Comparison of ENCODE assay signal across 9 cellular contexts in the genomic region with DNA sequence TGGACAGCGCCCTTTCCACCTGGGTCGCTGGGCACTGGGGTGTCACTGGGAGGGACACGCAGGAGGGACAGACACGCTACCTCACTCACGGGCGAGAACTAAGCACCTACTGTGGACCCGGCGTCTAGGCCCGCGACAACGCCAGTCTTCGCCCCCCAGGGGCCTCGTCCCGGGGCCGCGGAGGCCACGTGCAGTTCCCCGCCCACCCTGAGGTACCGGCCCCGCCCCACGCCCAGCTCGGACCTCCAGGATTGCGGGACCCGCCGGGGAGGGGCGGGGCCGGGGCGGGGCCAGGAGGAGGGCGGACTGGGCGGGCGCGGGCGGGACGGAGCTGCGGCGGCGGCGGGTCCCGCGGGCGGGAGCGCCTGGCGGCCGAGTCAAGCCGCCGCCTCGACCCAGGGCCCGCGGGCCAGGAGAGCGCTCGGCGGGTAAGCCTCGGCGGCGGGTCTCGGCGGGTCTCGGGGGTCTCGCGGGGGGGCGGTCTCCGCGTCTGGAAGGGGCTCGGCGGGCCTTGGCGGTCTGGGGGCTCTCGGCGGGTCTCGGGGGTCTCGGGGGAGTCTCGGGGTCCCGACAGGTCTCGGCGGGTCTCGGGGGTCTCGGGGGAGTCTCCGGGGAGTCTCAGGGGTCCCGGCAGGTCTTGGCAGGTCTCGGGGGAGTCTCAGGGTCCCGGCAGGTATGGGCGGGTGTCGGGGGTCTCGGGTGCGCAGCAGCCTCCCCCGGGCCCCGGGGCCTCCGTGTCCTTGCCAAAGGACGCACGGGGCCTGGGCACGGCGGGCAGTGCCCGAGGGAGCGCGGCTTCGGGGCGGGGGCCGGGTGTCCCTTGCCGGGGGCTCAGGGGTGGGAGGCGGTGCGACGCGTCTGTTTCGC. TPM values are rescaled to one million over a fixed set of nuclear protein-coding genes. Genes with fewer than 3 reads are reported as not detected.
DNase-seq lines count a peak whose midpoint lies in the region; ATAC-seq, FAIRE-seq and TF ChIP-seq lines count a peak whose summit lies in the region.
"Had no signal": no experiment of that assay in that cellular context is flagged by ENCODE, and none has a peak within 500 bp of the region (broad histone marks: within the 10 kb centered on the region; RNA-seq: fewer than 3 reads in every experiment).

Gene SH3BP2, plus strand, starts transcription at position 375 of the 867 bp plus-strand sequence. CDS start 27,533 bp downstream, outside the sequence.

- POLR2A ChIA-PET in activated CD8-positive, alpha-beta T cell treated with anti-CD3 and anti-CD28 coated beads, Interleukin-2, amount 10 ng/mL, durations not matched to agents 7 days and 5 days (lab: Charles Lee): no interaction called here
- POLR2A ChIA-PET in endothelial cell of umbilical vein (lab: Charles Lee): no interaction called here

- peak; percentile 67 for ATAC-seq in activated CD8-positive, alpha-beta T cell treated with anti-CD3 and anti-CD28 coated beads, Interleukin-2, amount 10 ng/mL, durations not matched to agents 7 days and 5 days
- peak; percentile 53 for ATAC-seq in stimulated activated naive CD8-positive, alpha-beta T cell treated with anti-CD3 and anti-CD28 coated beads, Interleukin-15, Interleukin-2, amounts not matched to agents 100 U/mL and 50 U/mL, for 24 hours

- no peaks in the 10 kb centered on the region for H3K36me3 ChIP-seq in endothelial cell of umbilical vein (ENCODE audit: control insufficient read depth in 2 of 2, extremely low read depth in 1 of 2, insufficient read depth in 2 of 2, low read length in 2 of 2)
- H3K36me3 ChIP-seq in mesodermal cell (ENCODE audit: control insufficient read depth, insufficient read depth, low read length): no peaks in the 10 kb centered on the region

- dilution Hi-C loops in endothelial cell of umbilical vein (cut with MboI; ENCODE audit: extremely low pct_ligation_motif_present, low sequenced_read_pairs): no loop called here

- peak within 1 kb of the TSS; percentile 79 for H3K4me3 Mint-ChIP-seq in activated CD8-positive, alpha-beta T cell treated with anti-CD3 and anti-CD28 coated beads, Interleukin-2, amount 10 ng/mL, durations not matched to agents 7 days and 5 days

- peak within 1 kb of the TSS; percentile 53 for H2AFZ ChIP-seq in endothelial cell of umbilical vein (ENCODE audit: low read depth, low read length)

- H4K20me1 ChIP-seq in endothelial cell of umbilical vein (replicated peaks; ENCODE audit: control insufficient read depth, extremely low read depth, insufficient read depth, low read length): no peaks in the 10 kb centered on the region

- H3K4me1 Mint-ChIP-seq in activated CD8-positive, alpha-beta T cell treated with anti-CD3 and anti-CD28 coated beads, Interleukin-2, amount 10 ng/mL, durations not matched to agents 7 days and 5 days (ENCODE audit: low read depth): peaks cover 39% of the 10 kb centered on the region

- no peaks in the 10 kb centered on the region for H3K27me3 ChIP-seq in endothelial cell of umbilical vein (ENCODE audit: control insufficient read depth in 2 of 2, insufficient read depth in 2 of 2, low read length in 2 of 2)

- H3K4me3 ChIP-seq in endothelial cell of umbilical vein (replicated peaks in 1 of 3; ENCODE audit: insufficient read depth in 1 of 3, low read depth in 1 of 3, low read length in 3 of 3): peak within 1 kb of the TSS; percentile 26 to 60 (median 49)
- H3K4me3 ChIP-seq in mesodermal cell (ENCODE audit: extremely low read depth, insufficient read depth, low read length, poor library complexity, severe bottlenecking): peak within 1 kb of the TSS; percentile 57

- TF ChIP-seq CTCF in endothelial cell of umbilical vein (IDR thresholded peaks at IDR 0.05; ENCODE audit: extremely low read depth in 1 of 2, insufficient read depth in 1 of 2, low read depth in 1 of 2, low read length in 2 of 2): no peak

- H3K9ac ChIP-seq in endothelial cell of umbilical vein (replicated peaks; ENCODE audit: extremely low read depth, insufficient read depth, low read length): peak within 1 kb of the TSS; percentile 38

- H3K4me1 ChIP-seq in endothelial cell of umbilical vein (ENCODE audit: control insufficient read depth, extremely low read depth, insufficient read depth, low read length): peaks cover 44% of the 10 kb centered on the region
- peaks cover 21% of the 10 kb centered on the region for H3K4me1 ChIP-seq in mesodermal cell (ENCODE audit: control insufficient read depth, insufficient read depth, low read length, poor library complexity, severe bottlenecking)

- peak; percentile 53 for FAIRE-seq in endothelial cell of umbilical vein (lab: Jason Lieb, UNC)
- FAIRE-seq: A204.1 had no signal

- H3K27ac ChIP-seq in endothelial cell of umbilical vein (ENCODE audit: insufficient read depth, low read depth, low read length) (peak within 1 kb of the TSS; percentile 76), mesodermal cell (ENCODE audit: low read depth, low read length, severe bottlenecking) (no peak within 1 kb of the TSS)

- H3K9me3 ChIP-seq in endothelial cell of umbilical vein (replicated peaks; ENCODE audit: control insufficient read depth, insufficient read depth, low read length): no peaks in the 10 kb centered on the region
- H3K9me3 ChIP-seq in mesodermal cell (ENCODE audit: control insufficient read depth, low read length): no peaks in the 10 kb centered on the region

- no TSS peak for BruUV-seq in endothelial cell of umbilical vein (replicated peaks; lab: Mats Ljungman, UMichigan)

- 10 to 14% methylated on average over 46 to 73 of the region's 103 CpGs for WGBS in mesodermal cell (ENCODE audit: insufficient coverage in 2 of 2), 2 experiments

- DNase-seq in NCI-H1105 (lab: John Stamatoyannopoulos, UW) (peak; percentile 5), NCI-H1105 treated with DMSO at 0.1 percent for 48 hours (lab: John Stamatoyannopoulos, UW) (no peak), MV-4-11 (lab: John Stamatoyannopoulos, UW) (peak; percentile 55), endothelial cell of umbilical vein (ENCODE audit: low read depth, low spot score) (peak; percentile 69), NCI-H2107 (lab: John Stamatoyannopoulos, UW) (no peak)
- peak; percentile 57 for DNase-seq in activated CD8-positive, alpha-beta T cell treated with anti-CD3 and anti-CD28 coated beads, Interleukin-2, amount 10 ng/mL, durations not matched to agents 7 days and 5 days
- peak; percentile 82 for DNase-seq in stimulated activated naive CD8-positive, alpha-beta T cell treated with anti-CD3 and anti-CD28 coated beads, Interleukin-15, Interleukin-2, amounts not matched to agents 100 U/mL and 50 U/mL, for 24 hours

- no peaks in the 10 kb centered on the region for H3K9me1 ChIP-seq in endothelial cell of umbilical vein (replicated peaks; ENCODE audit: control insufficient read depth, extremely low read depth, insufficient read depth, low read length)

- CTCF ChIA-PET in activated CD8-positive, alpha-beta T cell treated with anti-CD3 and anti-CD28 coated beads, Interleukin-2, amount 10 ng/mL, durations not matched to agents 7 days and 5 days (lab: Charles Lee): no interaction called here
- CTCF ChIA-PET in endothelial cell of umbilical vein (lab: Charles Lee): interaction anchor here (2.8 kb wide), 1 partner anchor 29 kb away, joined by 14 read pairs; no protein-coding TSS in a partner anchor

- intact Hi-C loops in endothelial cell of umbilical vein (cut with micrococcal nuclease): no loop called here

- peak; percentile 23 for TF ChIP-seq POLR2A in endothelial cell of umbilical vein (IDR thresholded peaks at IDR 0.05; ENCODE audit: low read depth, low read length)

- H3K79me2 ChIP-seq in endothelial cell of umbilical vein (ENCODE audit: control insufficient read depth, insufficient read depth, low read length): peaks cover 25% of the 10 kb centered on the region

- no peaks in the 10 kb centered on the region for H3K27me3 Mint-ChIP-seq in activated CD8-positive, alpha-beta T cell treated with anti-CD3 and anti-CD28 coated beads, Interleukin-2, amount 10 ng/mL, durations not matched to agents 7 days and 5 days (ENCODE audit: low read depth)

- H3K36me3 Mint-ChIP-seq in activated CD8-positive, alpha-beta T cell treated with anti-CD3 and anti-CD28 coated beads, Interleukin-2, amount 10 ng/mL, durations not matched to agents 7 days and 5 days (ENCODE audit: low read depth): no peaks in the 10 kb centered on the region

- H3K4me2 ChIP-seq in endothelial cell of umbilical vein (ENCODE audit: insufficient read depth, low read length): peak within 1 kb of the TSS; percentile 57

- H3K9me3 Mint-ChIP-seq in activated CD8-positive, alpha-beta T cell treated with anti-CD3 and anti-CD28 coated beads, Interleukin-2, amount 10 ng/mL, durations not matched to agents 7 days and 5 days (ENCODE audit: insufficient read depth): no peaks in the 10 kb centered on the region

- H3K27ac Mint-ChIP-seq in activated CD8-positive, alpha-beta T cell treated with anti-CD3 and anti-CD28 coated beads, Interleukin-2, amount 10 ng/mL, durations not matched to agents 7 days and 5 days: peak within 1 kb of the TSS; percentile 52

TF ChIP-seq in endothelial cell of umbilical vein, 7 proteins besides CTCF, POLR2A, EP300 and RAD21:
- peak; percentile 65 for TF ChIP-seq POLR2AphosphoS5 (IDR thresholded peaks at IDR 0.05; ENCODE audit: insufficient read depth, low read depth, low read length)
- TF ChIP-seq EZH2 (IDR thresholded peaks at IDR 0.05; ENCODE audit: borderline replicate concordance, low read depth, low read length, severe bottlenecking): no peak
- TF ChIP-seq GATA2 (IDR thresholded peaks at IDR 0.05; ENCODE audit: insufficient read depth, insufficient read length, low read depth, low read length): no peak

RNA-seq across cellular contexts. Expression of gene SH3BP2, which starts in this region (rescaled TPM):
- total RNA-seq in activated CD8-positive, alpha-beta T cell treated with anti-CD3 and anti-CD28 coated beads, Interleukin-2, amount 10 ng/mL, durations not matched to agents 7 days and 5 days: 10 to 100 TPM; 88.2 to 93.0 TPM
- total RNA-seq in endothelial cell of umbilical vein: 69.2 and 73.1 TPM in 2 replicates
- 62.9 and 73.9 TPM in 2 replicates for polyA plus RNA-seq in endothelial cell of umbilical vein
- 21.9 and 32.7 TPM in 2 replicates for polyA plus RNA-seq in endothelial cell of umbilical vein (2011; cell fraction: cytosol; rRNA removed)
- 220 and 232 TPM in 2 replicates for polyA plus RNA-seq in endothelial cell of umbilical vein (2011; cell fraction: nucleus; rRNA removed)
- 24.3 and 30.0 TPM in 2 replicates for polyA plus RNA-seq in endothelial cell of umbilical vein (2012)
- 149 and 192 TPM in 2 replicates for polyA minus RNA-seq in endothelial cell of umbilical vein
- 7.4 TPM for polyA minus RNA-seq in endothelial cell of umbilical vein (2011; cell fraction: cytosol; rRNA and poly(A)+ RNA removed)
- polyA minus RNA-seq in endothelial cell of umbilical vein (2011; cell fraction: nucleus; rRNA and poly(A)+ RNA removed): 74.5 and 84.1 TPM in 2 replicates
- 26.8 TPM for polyA plus RNA-seq in mesodermal cell (2013, experiment 1 of 2)
- 19.3 TPM for polyA plus RNA-seq in mesodermal cell (2013, experiment 2 of 2)

Comparison
In these comparisons a context has a peak if more than half of its experiments do, and no peak if none do; other contexts are left out.
1. DNase-seq: peak in NCI-H1105 (single experiment), MV-4-11 (single experiment), activated CD8-positive, alpha-beta T cell treated with anti-CD3 and anti-CD28 coated beads, Interleukin-2, amount 10 ng/mL, durations not matched to agents 7 days and 5 days (single experiment), endothelial cell of umbilical vein (single experiment) and stimulated activated naive CD8-positive, alpha-beta T cell treated with anti-CD3 and anti-CD28 coated beads, Interleukin-15, Interleukin-2, amounts not matched to agents 100 U/mL and 50 U/mL, for 24 hours (single experiment); none in NCI-H1105 treated with DMSO at 0.1 percent for 48 hours (single experiment) and NCI-H2107 (single experiment).